In genomic region chr9:120490888-120491595, GRCh38 we compare ENCODE assay signal across 8 cellular contexts.
DNase-seq lines count a peak whose midpoint lies in the region; ATAC-seq and TF ChIP-seq lines count a peak whose summit lies in the region.

No MANE protein-coding gene starts in this region.

- no peak overlapping the region for H3K4me3 Mint-ChIP-seq in HFFc6

- CTCF ChIA-PET in IMR-90 (lab: Yijun Ruan, JAX), result no interaction called here

- H3K36me3 ChIP-seq in IMR-90 (ENCODE audit: control insufficient read depth, insufficient read depth, low read length), result peaks cover 12% of the 10 kb centered on the region

- peaks cover 6% of the 10 kb centered on the region for H3K9me3 Mint-ChIP-seq in HFFc6

- H3K9ac ChIP-seq in IMR-90 (ENCODE audit: low read depth, low read length), result no peak overlapping the region

- H4K5ac ChIP-seq in IMR-90 (ENCODE audit: low read depth, low read length), result no peak overlapping the region

- no peaks in the 10 kb centered on the region for H3K4me1 ChIP-seq in IMR-90 (ENCODE audit: control insufficient read depth, insufficient read depth, low read length)

- BruUV-seq in IMR-90 (replicated peaks; lab: Mats Ljungman, UMichigan), result no TSS peak

- no peaks in the 10 kb centered on the region for H3K9me1 ChIP-seq in IMR-90 (ENCODE audit: insufficient read depth, low read length)

- H3K4me3 ChIP-seq in IMR-90 (ENCODE audit: insufficient read depth, low read depth, low read length), result no peak overlapping the region

- H3K36me3 Mint-ChIP-seq in HFFc6 (ENCODE audit: low read depth), result peaks cover 33% of the 10 kb centered on the region

- ATAC-seq in GM18511 (IDR thresholded peaks at IDR 0.05; ENCODE audit: unreplicated experiment), result peak; percentile 98
- peak; percentile 92 for ATAC-seq in GM21737 (IDR thresholded peaks at IDR 0.05; ENCODE audit: unreplicated experiment)
- ATAC-seq in IMR-90 (ENCODE audit: low read depth), result no peak
- peak; percentile 44 for ATAC-seq in left lobe of liver

- H4K91ac ChIP-seq in IMR-90 (ENCODE audit: insufficient read depth, low read depth, low read length), result no peak overlapping the region

- H3K27me3 Mint-ChIP-seq in HFFc6 (ENCODE audit: insufficient read depth), result no peaks in the 10 kb centered on the region

- H2AK9ac ChIP-seq in IMR-90 (replicated peaks; ENCODE audit: low read depth, low read length, poor library complexity), result no peak overlapping the region

- POLR2A ChIA-PET in IMR-90 (lab: Charles Lee; ENCODE audit: unreplicated experiment), result no interaction called here

- no peak for TF ChIP-seq RAD21 in IMR-90 (IDR thresholded peaks at IDR 0.05; ENCODE audit: low read length)

- no peaks in the 10 kb centered on the region; a peak in 2 of 4 replicates for H3K79me1 ChIP-seq in IMR-90 (ENCODE audit: low read depth in 1 of 2, low read length in 2 of 2)

- no peak overlapping the region for H3K23ac ChIP-seq in IMR-90 (ENCODE audit: low read depth, low read length)

- no peaks in the 10 kb centered on the region for H3K4me1 Mint-ChIP-seq in HFFc6 (ENCODE audit: low read depth)

- no peak overlapping the region for H2AFZ ChIP-seq in IMR-90 (replicated peaks; ENCODE audit: low read length, poor library complexity)

- no peak for TF ChIP-seq POLR2A in IMR-90 (IDR thresholded peaks at IDR 0.05; ENCODE audit: low read depth, low read length)

- no peak overlapping the region for H3K56ac ChIP-seq in IMR-90 (ENCODE audit: extremely low read depth, insufficient read depth, low read length)

- H4K8ac ChIP-seq in IMR-90 (ENCODE audit: low read depth in 2 of 2, low read length in 2 of 2), result no peak overlapping the region

- dilution Hi-C loops in IMR-90 (cut with HindIII; ENCODE audit: low sequenced_read_pairs, unreplicated experiment), result no loop called here

- TF ChIP-seq CTCF in IMR-90 (conservative IDR thresholded peaks at IDR 0.05; ENCODE audit: low read depth, low read length), result no peak
- TF ChIP-seq CTCF in HFFc6 (IDR thresholded peaks at IDR 0.05), result no peak

- H2BK20ac ChIP-seq in IMR-90 (ENCODE audit: low read depth, low read length), result no peak overlapping the region

- no peak overlapping the region for H2BK15ac ChIP-seq in IMR-90 (ENCODE audit: low read depth, low read length)

- H3K9me3 ChIP-seq in IMR-90 (ENCODE audit: control insufficient read depth, insufficient read depth, low read length), result no peaks in the 10 kb centered on the region

- H3K27me3 ChIP-seq in IMR-90 (ENCODE audit: control insufficient read depth, insufficient read depth, low read length), result no peaks in the 10 kb centered on the region

- H3K27ac ChIP-seq in IMR-90 (ENCODE audit: insufficient read depth, low read length), result peak overlapping the region; percentile 23; the same call in 1 of the 2 replicates

- in situ Hi-C loops in IMR-90 (cut with MboI; ENCODE audit: low sequenced_read_pairs), result no loop called here

- H2AK5ac ChIP-seq in IMR-90 (ENCODE audit: low read depth, low read length), result no peak overlapping the region

- no peak overlapping the region for H2BK5ac ChIP-seq in IMR-90 (ENCODE audit: low read depth, low read length, poor library complexity, severe bottlenecking)

- DNase-seq in IMR-90, result no peak
- DNase-seq in left lobe of liver (ENCODE audit: low spot score), result no peak
- DNase-seq in stimulated activated CD4-positive, alpha-beta T cell treated with anti-CD3 and anti-CD28 coated beads, Interleukin-4, amount 100 ng/mL, for 24 hours, result no peak
- DNase-seq in HFFc6, result no peak
- no peak for DNase-seq in NCI-H1694 (lab: John Stamatoyannopoulos, UW)
- DNase-seq in SHP77 treated with DMSO at 0.1 percent for 48 hours (lab: John Stamatoyannopoulos, UW), result no peak

- no peaks in the 10 kb centered on the region for H4K20me1 ChIP-seq in IMR-90 (ENCODE audit: insufficient read depth, low read length)

- H2BK120ac ChIP-seq in IMR-90 (ENCODE audit: low read depth, low read length), result no peak overlapping the region

- no CpG with 5 or more reads among the region's 5 CpGs for WGBS in IMR-90 (ENCODE audit: extremely low coverage in 2 of 2, insufficient read length in 1 of 2), 2 experiments

- no peak overlapping the region for H3K4me2 ChIP-seq in IMR-90 (ENCODE audit: low read depth, low read length)

- H3K27ac Mint-ChIP-seq in HFFc6, result no peak overlapping the region

- no peak overlapping the region for H3K4ac ChIP-seq in IMR-90 (ENCODE audit: low read depth, low read length)

- H3K14ac ChIP-seq in IMR-90 (replicated peaks; ENCODE audit: low read depth, low read length), result no peak overlapping the region

- intact Hi-C loops in IMR-90 (cut with micrococcal nuclease), result loop anchor here (5.0 kb wide), 1 partner anchor 1104 kb away; no protein-coding TSS in a partner anchor

- no peak overlapping the region for H3K18ac ChIP-seq in IMR-90 (ENCODE audit: low read depth, low read length)

TF ChIP-seq in IMR-90, 13 proteins besides CTCF, POLR2A, EP300 and RAD21:
- TF ChIP-seq CEBPB (IDR thresholded peaks at IDR 0.05; ENCODE audit: low read depth, low read length) (peak; percentile 84), ELK1 (IDR thresholded peaks at IDR 0.05; ENCODE audit: borderline replicate concordance, low read depth, low read length) (no peak)
TF ChIP-seq in IMR-90: peak in this region for 1.
